9 cellular contexts compared by ENCODE assay signal in the genomic region with DNA sequence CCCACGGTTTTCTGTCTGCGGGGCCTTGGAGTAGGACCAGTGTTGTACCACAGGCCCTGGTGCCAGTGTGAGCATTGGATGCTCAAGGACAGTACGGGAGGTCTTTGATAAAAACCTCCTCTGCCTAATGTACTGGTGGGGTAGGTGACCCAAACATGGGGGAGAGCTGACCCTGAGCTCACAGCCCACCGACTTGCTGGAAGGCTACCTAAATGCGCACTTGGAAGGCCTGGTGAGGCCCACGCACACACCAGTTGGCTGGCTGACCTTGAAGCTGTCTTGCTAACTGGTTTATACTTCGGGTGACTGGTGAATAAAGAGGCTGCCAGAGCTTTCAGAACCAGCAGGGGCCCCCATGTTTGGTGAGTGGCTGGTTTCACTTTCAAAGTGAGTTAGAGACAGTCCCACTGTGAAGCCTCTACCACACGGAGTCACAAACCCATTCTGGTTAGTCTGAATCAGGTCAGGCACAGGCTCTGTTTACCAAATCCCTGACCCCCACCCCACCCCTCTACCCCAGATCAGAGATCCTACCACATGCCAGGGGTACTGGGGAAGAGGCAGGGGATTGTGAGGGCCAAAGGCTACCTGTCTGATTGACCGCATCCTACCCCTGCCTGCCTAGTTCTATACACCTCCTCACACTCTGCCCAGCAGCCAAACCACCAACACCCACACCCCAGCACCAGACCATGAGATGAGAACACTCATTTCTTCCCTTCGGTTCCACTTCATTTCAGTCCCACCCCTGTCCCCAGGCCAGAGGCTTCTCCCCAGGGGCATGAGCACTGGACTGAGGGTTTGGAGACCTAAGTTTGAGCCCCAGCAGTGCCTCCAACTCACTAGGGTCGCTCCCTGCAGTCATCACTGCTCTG. TPM values are rescaled to one million over a fixed set of nuclear protein-coding genes. Genes with fewer than 3 reads are reported as not detected.
A peak's percentile ranks its signal among the peaks of the same experiment; 100 is the strongest.
DNase-seq lines count a peak whose midpoint lies in the region; TF ChIP-seq lines count a peak whose summit lies in the region.
"Had no signal": no experiment of that assay in that cellular context is flagged by ENCODE, and none has a peak within 500 bp of the region (broad histone marks: within the 10 kb centered on the region; RNA-seq: fewer than 3 reads in every experiment).

No MANE protein-coding gene starts in this region.

- H3K4me3 Mint-ChIP-seq in T-helper 2 cell treated with Interferon-gamma antibody and Interleukin-4, amounts not matched to agents 5 μg/mL and 100 μg/mL, for 36 hours: peak overlapping the region; percentile 74

- H3K9me3 Mint-ChIP-seq in T-helper 2 cell treated with Interferon-gamma antibody and Interleukin-4, amounts not matched to agents 5 μg/mL and 100 μg/mL, for 36 hours: no peaks in the 10 kb centered on the region

- DNase-seq in H7 (peak; percentile 54), MG63 (no peak), NCI-H2029 treated with DMSO at 0.1 percent for 48 hours (lab: John Stamatoyannopoulos, UW) (no peak), ACHN (no peak)
- DNase-seq in T-helper 2 cell treated with Interferon-gamma antibody and Interleukin-4, amounts not matched to agents 5 μg/mL and 100 μg/mL, for 36 hours (ENCODE audit: low spot score): peak; percentile 88
- peak; percentile 73 for DNase-seq in central memory CD4-positive, alpha-beta T cell
- peak; percentile 79 for DNase-seq in stimulated activated naive CD4-positive, alpha-beta T cell treated with Interleukin-2 at 50 U/mL for 16 hours (lab: John Stamatoyannopoulos, UW)

- no peaks in the 10 kb centered on the region for H3K9me3 ChIP-seq in MG63

- H3K36me3 ChIP-seq in H7 (replicated peaks; ENCODE audit: control insufficient read depth, insufficient read depth, low read length) (no peaks in the 10 kb centered on the region), MG63 (no peaks in the 10 kb centered on the region)

- TF ChIP-seq CTCF in GM12873 (IDR thresholded peaks at IDR 0.05; ENCODE audit: insufficient read depth, low read depth, low read length, missing control alignments): peak; percentile 56

- in situ Hi-C loops in ACHN (cut with HindIII; ENCODE audit: low pct_ligation_motif_present, low pct_unique_long_range_greater_than_20kb, low sequenced_read_pairs): no loop called here

- H3K4me3 ChIP-seq in H7 (ENCODE audit: insufficient read depth, low read depth, low read length) (no peak overlapping the region), MG63 (no peak overlapping the region)

- no peaks in the 10 kb centered on the region for H3K36me3 Mint-ChIP-seq in T-helper 2 cell treated with Interferon-gamma antibody and Interleukin-4, amounts not matched to agents 5 μg/mL and 100 μg/mL, for 36 hours (ENCODE audit: low read depth)

- peak overlapping the region; percentile 97 for H3K27ac Mint-ChIP-seq in T-helper 2 cell treated with Interferon-gamma antibody and Interleukin-4, amounts not matched to agents 5 μg/mL and 100 μg/mL, for 36 hours

- H3K27me3 ChIP-seq in H7 (ENCODE audit: control insufficient read depth, insufficient read depth, low read length): peaks cover 1% of the 10 kb centered on the region; the same call in 1 of the 2 replicates
- H3K27me3 ChIP-seq in MG63: no peaks in the 10 kb centered on the region

- H3K27me3 Mint-ChIP-seq in T-helper 2 cell treated with Interferon-gamma antibody and Interleukin-4, amounts not matched to agents 5 μg/mL and 100 μg/mL, for 36 hours (ENCODE audit: low read depth): no peaks in the 10 kb centered on the region

- H3K4me1 Mint-ChIP-seq in T-helper 2 cell treated with Interferon-gamma antibody and Interleukin-4, amounts not matched to agents 5 μg/mL and 100 μg/mL, for 36 hours (ENCODE audit: low read depth): peaks cover 78% of the 10 kb centered on the region

RNA-seq across cellular contexts. Expression of gene IL2RB, which starts 12.7 kb away (rescaled TPM):
- 0.21 and 0.41 TPM in 2 replicates for total RNA-seq in H7 (2014; rRNA removed; shearing (Covaris generic))
- not detected in 2 replicates for total RNA-seq in MG63 (2014; rRNA removed; shearing (Covaris generic); ENCODE audit: low replicate concordance)

RNA-seq across cellular contexts. Expression of gene C1QTNF6, which starts 25.6 kb away (rescaled TPM):
- 4.9 and 5.4 TPM in 2 replicates for total RNA-seq in H7 (2014; rRNA removed; shearing (Covaris generic))
- total RNA-seq in MG63 (2014; rRNA removed; shearing (Covaris generic); ENCODE audit: low replicate concordance): 3.9 and 23.9 TPM in 2 replicates

RNA-seq across cellular contexts. Expression of gene SSTR3, which starts 49.8 kb away (rescaled TPM):
- total RNA-seq in H7 (2014; rRNA removed; shearing (Covaris generic)): 0.21 TPM in 1 of 2 replicates, not detected in the other
- not detected in 2 replicates for total RNA-seq in MG63 (2014; rRNA removed; shearing (Covaris generic); ENCODE audit: low replicate concordance)
- total RNA-seq: epithelial cell of proximal tubule had no signal

RNA-seq across cellular contexts. Expression of gene TMPRSS6, which starts 52.9 kb away (rescaled TPM):
- total RNA-seq in H7 (2014; rRNA removed; shearing (Covaris generic)): not detected in 2 replicates
- not detected in 2 replicates for total RNA-seq in MG63 (2014; rRNA removed; shearing (Covaris generic); ENCODE audit: low replicate concordance)
- total RNA-seq: epithelial cell of proximal tubule had no signal

Comparison
In these comparisons a context has a peak if more than half of its experiments do, and no peak if none do; other contexts are left out.
1. DNase-seq: peak in H7 (single experiment), T-helper 2 cell treated with Interferon-gamma antibody and Interleukin-4, amounts not matched to agents 5 μg/mL and 100 μg/mL, for 36 hours (single experiment), central memory CD4-positive, alpha-beta T cell (single experiment) and stimulated activated naive CD4-positive, alpha-beta T cell treated with Interleukin-2 at 50 U/mL for 16 hours (single experiment); none in MG63 (single experiment), NCI-H2029 treated with DMSO at 0.1 percent for 48 hours (single experiment) and ACHN (single experiment).